In the genomic region with DNA sequence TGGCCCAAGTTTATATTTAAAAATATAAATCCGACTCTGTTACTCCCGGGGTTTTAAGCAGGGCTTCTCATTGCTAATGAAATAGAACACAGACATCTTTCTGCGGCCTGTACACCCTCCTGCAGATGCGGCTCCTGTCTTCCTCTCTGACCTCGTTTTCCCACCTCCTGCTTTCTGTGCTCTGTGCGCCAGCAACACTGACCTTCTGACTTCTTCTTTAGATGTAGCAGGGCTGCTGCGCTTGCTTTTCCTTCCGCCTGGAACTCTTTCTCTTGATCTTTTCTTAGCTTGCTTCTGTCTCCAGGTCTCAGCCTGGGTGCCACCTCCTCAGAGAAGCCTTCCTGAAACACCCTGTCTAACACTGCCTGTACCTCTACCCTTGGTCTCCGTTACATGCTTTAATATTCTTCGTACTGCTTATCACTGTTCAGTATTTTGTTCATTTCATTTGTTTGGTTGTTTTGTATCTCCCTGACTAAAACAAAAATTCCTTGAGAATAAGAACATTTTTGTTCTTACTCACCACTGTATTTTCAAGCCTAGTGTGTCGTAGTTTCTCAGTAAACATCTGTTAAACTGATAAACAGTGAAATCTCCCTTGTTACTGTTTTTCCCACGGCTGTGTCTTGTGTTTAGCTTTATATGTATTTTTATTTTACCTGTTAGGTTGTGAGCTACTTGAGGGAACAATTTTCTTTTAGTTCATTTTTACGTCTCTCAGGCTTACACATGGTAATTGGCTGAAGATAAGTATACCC, we compare ENCODE assay signal across 20 cellular contexts.
A peak's percentile ranks its signal among the peaks of the same experiment; 100 is the strongest.
DNase-seq lines count a peak whose midpoint lies in the region; ATAC-seq, FAIRE-seq and TF ChIP-seq lines count a peak whose summit lies in the region.
"Had no signal": no experiment of that assay in that cellular context is flagged by ENCODE, and none has a peak within 500 bp of the region (broad histone marks: within the 10 kb centered on the region; RNA-seq: fewer than 3 reads in every experiment).

No MANE protein-coding gene starts in this region.

- no peaks in the 10 kb centered on the region for H4K20me1 ChIP-seq in GM12878 (ENCODE audit: control insufficient read depth, insufficient read depth)

- SMC1A ChIA-PET in GM12878 (lab: Charles Lee; ENCODE audit: uncharacterized antibody, unreplicated experiment), result interaction anchor here (0.7 to 5.8 kb wide), 4 partner anchors 10 to 149 kb away, joined by 3 to 51 read pairs (median 3); no protein-coding TSS in a partner anchor

- H3K27ac ChIP-seq in HL-60 (replicated peaks), result peak overlapping the region; percentile 38
- H3K27ac ChIP-seq in GM12878 (ENCODE audit: control insufficient read depth, insufficient read depth), result peak overlapping the region; percentile 37; the same call in 1 of the 2 replicates
- peak overlapping the region; percentile 43 for H3K27ac ChIP-seq in skeletal muscle tissue (ENCODE audit: low read depth, low read length)
- H3K27ac ChIP-seq: epithelial cell of prostate, WERI-Rb-1 had no signal

- intact Hi-C loops in GM12878 (cut with micrococcal nuclease; ENCODE audit: unreplicated experiment) (no loop called here), left ventricle myocardium superior (cut with micrococcal nuclease) (no loop called here)

- no TSS peak for BruUV-seq in GM12878 (replicated peaks; lab: Mats Ljungman, UMichigan)

- TF ChIP-seq CTCF in HL-60 (IDR thresholded peaks at IDR 0.05; ENCODE audit: insufficient read depth, low read length) (no peak), GM12878 (IDR thresholded peaks at IDR 0.05 in 2 of 3, conservative IDR thresholded peaks at IDR 0.05 in 1 of 3; ENCODE audit: control insufficient read depth in 2 of 3, extremely low read depth in 1 of 3, insufficient read depth in 1 of 3, low read depth in 3 of 3, low read length in 3 of 3) (no peak), GM13976 (IDR thresholded peaks at IDR 0.05; ENCODE audit: borderline replicate concordance, control extremely low read depth, extremely low read depth, insufficient read depth, missing control alignments) (no peak)

- TF ChIP-seq EP300 in GM12878 (IDR thresholded peaks at IDR 0.05; ENCODE audit: borderline replicate concordance in 1 of 2, control insufficient read depth in 1 of 2, low read depth in 2 of 2, low read length in 2 of 2), result no peak

- WGBS in GM12878 (ENCODE audit: insufficient coverage, insufficient replicate concordance, low lambda C conversion rate, missing lambda C conversion rate), result 89% methylated on average over 13 of the region's 13 CpGs

- no peak for ATAC-seq in GM12878
- peak; percentile 16 for ATAC-seq in left ventricle myocardium superior
- ATAC-seq: activated naive CD8-positive, alpha-beta T cell treated with anti-CD3 and anti-CD28 coated beads, Interleukin-2, amount 50 U/mL, for 24 hours; stimulated activated effector memory CD8-positive, alpha-beta T cell treated with anti-CD3 and anti-CD28 coated beads, Interleukin-12 subunit alpha, Interleukin-12 subunit beta, amount 100 ng/mL, for 72 hours; T-helper 17 cell had no signal

- H3K4me2 ChIP-seq in GM12878 (ENCODE audit: control insufficient read depth, insufficient read depth), result no peak overlapping the region

- RAD21 ChIA-PET in GM12878 (lab: Charles Lee; ENCODE audit: unreplicated experiment), result interaction anchor here (0.6 to 3.5 kb wide), 3 partner anchors 17 to 44 kb away, joined by 3 to 23 read pairs (median 7); no protein-coding TSS in a partner anchor

- H3K9me3 ChIP-seq in GM12878 (replicated peaks; ENCODE audit: control insufficient read depth, insufficient read depth, low read length) (no peaks in the 10 kb centered on the region), skeletal muscle tissue (ENCODE audit: control insufficient read depth in 3 of 3, low read length in 3 of 3) (no peaks in the 10 kb centered on the region)

- no peak overlapping the region; the same call in 1 of the 2 replicates for H2AFZ ChIP-seq in GM12878 (ENCODE audit: control insufficient read depth, low read depth, low read length)

- no peaks in the 10 kb centered on the region; the same call in 1 of the 2 replicates for H3K79me2 ChIP-seq in GM12878 (ENCODE audit: control insufficient read depth, insufficient read depth, low read length)

- TF ChIP-seq POLR2A in GM12878 (IDR thresholded peaks at IDR 0.05; ENCODE audit: low read depth, low read length), result no peak

- POLR2A ChIA-PET in GM12878 (lab: Charles Lee), result interaction anchor here (1.0 kb wide), 1 partner anchor 16 kb away, joined by 3 read pairs; no protein-coding TSS in a partner anchor

- in situ Hi-C loops in GM12878 (cut with MboI), result no loop called here
- in situ Hi-C loops in GM13976 (cut with MboI; ENCODE audit: low sequenced_read_pairs, unreplicated experiment), result no loop called here

- H3K4me1 ChIP-seq in GM12878 (ENCODE audit: control insufficient read depth, insufficient read depth, low read length) (peaks cover 19% of the 10 kb centered on the region), skeletal muscle tissue (ENCODE audit: control insufficient read depth in 3 of 3, insufficient read depth in 3 of 3, low read length in 3 of 3) (peaks cover 14 to 49% (median 33%) of the 10 kb centered on the region in 3 donors)

- FAIRE-seq in GM12878 (lab: Jason Lieb, UNC), result no peak
- FAIRE-seq: GM12892 had no signal

- H3K4me3 ChIP-seq in HL-60 (replicated peaks; ENCODE audit: insufficient read depth, low read length) (no peak overlapping the region), GM12878 (no peak overlapping the region), skeletal muscle tissue (ENCODE audit: low read length in 3 of 3) (no peak overlapping the region)

- CTCF ChIA-PET in GM12878 (lab: Yijun Ruan, JAX), result interaction anchor here (1.0 to 2.1 kb wide), 4 partner anchors 9 to 148 kb away, joined by 3 to 7 read pairs (median 3); no protein-coding TSS in a partner anchor

- TF ChIP-seq RAD21 in GM12878 (IDR thresholded peaks at IDR 0.05; ENCODE audit: insufficient read depth, low read depth, low read length), result no peak

- no peaks in the 10 kb centered on the region for H3K27me3 ChIP-seq in HL-60 (ENCODE audit: insufficient read depth, poor library complexity, severe bottlenecking)
- H3K27me3 ChIP-seq in GM12878 (replicated peaks in 1 of 2; ENCODE audit: control insufficient read depth in 2 of 2, insufficient read depth in 2 of 2, low read length in 1 of 2), result no peaks in the 10 kb centered on the region
- H3K27me3 ChIP-seq in skeletal muscle tissue (ENCODE audit: control insufficient read depth in 3 of 3, insufficient read depth in 3 of 3, low read length in 3 of 3), result no peaks in the 10 kb centered on the region

- no peak for DNase-seq in HL-60 (ENCODE audit: low read depth in 1 of 2, low spot score in 1 of 2)
- DNase-seq in GM12878 (ENCODE audit: low read depth, low spot score), result no peak
- DNase-seq in left ventricle myocardium superior, result no peak
- DNase-seq in NCI-H1105 treated with DMSO at 0.1 percent for 48 hours (lab: John Stamatoyannopoulos, UW), result no peak
- no peak for DNase-seq in GM13976 (ENCODE audit: low spot score)
- DNase-seq in OCI-M2 (lab: John Stamatoyannopoulos, UW; ENCODE audit: unreplicated experiment), result no peak
- DNase-seq: activated CD8-positive, alpha-beta memory T cell treated with anti-CD3 and anti-CD28 coated beads, Interleukin-2, amount 50 U/mL, for 48 hours; activated effector memory CD4-positive, alpha-beta T cell treated with Interleukin-2 at 50 U/mL for 16 hours; activated naive CD8-positive, alpha-beta T cell treated with anti-CD3 and anti-CD28 coated beads, Interleukin-2, amount 50 U/mL, for 24 hours; caudate nucleus; DMS79 treated with DMSO at 0.1 percent for 48 hours; NCI-H748 treated with DMSO at 0.1 percent for 48 hours; occipital lobe; SHP77 treated with DMSO at 0.1 percent for 48 hours; T-helper 17 cell; WERI-Rb-1 had no signal

- H3K36me3 ChIP-seq in GM12878 (ENCODE audit: control insufficient read depth in 2 of 2, insufficient read depth in 2 of 2, low read length in 1 of 2) (0 out of 4 replicates have a peak, but pooled peaks cover 0 to 3% of the 10 kb centered on the region in 2 experiments), skeletal muscle tissue (ENCODE audit: control insufficient read depth in 3 of 3, insufficient read depth in 3 of 3, low read length in 3 of 3) (no peaks in the 10 kb centered on the region)
- H3K36me3 ChIP-seq: WERI-Rb-1 had no signal

- H3K9ac ChIP-seq in GM12878 (ENCODE audit: control insufficient read depth, insufficient read depth, low read length) (no peak overlapping the region), skeletal muscle tissue (ENCODE audit: low read depth in 1 of 3, low read length in 3 of 3) (peak overlapping the region in 1 of 3 donors; percentile 17)

TF ChIP-seq in GM12878, 131 proteins besides CTCF, POLR2A, EP300 and RAD21 (continues in another document):
- TF ChIP-seq BMI1 (IDR thresholded peaks at IDR 0.05; ENCODE audit: borderline replicate concordance) (no peak), JUND (IDR thresholded peaks at IDR 0.05; ENCODE audit: low read depth, low read length) (no peak), SIX5 (IDR thresholded peaks at IDR 0.05; ENCODE audit: low read depth, low read length, severe bottlenecking) (no peak), ZSCAN29 (IDR thresholded peaks at IDR 0.05) (no peak), KDM1A (IDR thresholded peaks at IDR 0.05; ENCODE audit: borderline replicate concordance) (no peak), TCF7 (IDR thresholded peaks at IDR 0.05; ENCODE audit: borderline replicate concordance) (no peak), NFIC (IDR thresholded peaks at IDR 0.05; ENCODE audit: low read depth, low read length) (peak; percentile 22; the same call in 1 of the 2 replicates), SUZ12 (IDR thresholded peaks at IDR 0.05; ENCODE audit: unreplicated experiment) (no peak), PML (IDR thresholded peaks at IDR 0.05; ENCODE audit: low read length) (no peak), SPI1 (IDR thresholded peaks at IDR 0.05; ENCODE audit: borderline replicate concordance, insufficient read depth, low read depth, low read length) (no peak)
- TF ChIP-seq, protein P1, sequence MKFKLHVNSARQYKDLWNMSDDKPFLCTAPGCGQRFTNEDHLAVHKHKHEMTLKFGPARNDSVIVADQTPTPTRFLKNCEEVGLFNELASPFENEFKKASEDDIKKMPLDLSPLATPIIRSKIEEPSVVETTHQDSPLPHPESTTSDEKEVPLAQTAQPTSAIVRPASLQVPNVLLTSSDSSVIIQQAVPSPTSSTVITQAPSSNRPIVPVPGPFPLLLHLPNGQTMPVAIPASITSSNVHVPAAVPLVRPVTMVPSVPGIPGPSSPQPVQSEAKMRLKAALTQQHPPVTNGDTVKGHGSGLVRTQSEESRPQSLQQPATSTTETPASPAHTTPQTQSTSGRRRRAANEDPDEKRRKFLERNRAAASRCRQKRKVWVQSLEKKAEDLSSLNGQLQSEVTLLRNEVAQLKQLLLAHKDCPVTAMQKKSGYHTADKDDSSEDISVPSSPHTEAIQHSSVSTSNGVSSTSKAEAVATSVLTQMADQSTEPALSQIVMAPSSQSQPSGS (IDR thresholded peaks at IDR 0.05; ENCODE audit: low read length), result peak; percentile 41; the same call in 1 of the 2 replicates
